Comparison of ENCODE assay signal across 8 cellular contexts in genomic region chr6:42045538-42046460, GRCh38. TPM values are rescaled to one million over a fixed set of nuclear protein-coding genes. Genes with fewer than 3 reads are reported as not detected.
DNase-seq lines count a peak whose midpoint lies in the region; ATAC-seq and TF ChIP-seq lines count a peak whose summit lies in the region.

No MANE protein-coding gene starts in this region.

- no peaks in the 10 kb centered on the region for H3K9me2 ChIP-seq in OCI-LY7 (ENCODE audit: insufficient read depth, low read length)

- POLR2A ChIA-PET in OCI-LY7 (lab: Charles Lee): interaction anchor here (0.6 to 2.1 kb wide), 9 partner anchors 30 to 245 kb away, joined by 3 to 8 read pairs (median 4); partner anchors contain the start of genes BYSL and MED20

- H3K36me3 Mint-ChIP-seq in HFFc6 (ENCODE audit: low read depth) (no peaks in the 10 kb centered on the region; the same call in 1 of the 2 replicates), nephron progenitor cell (ENCODE audit: low read depth) (no peaks in the 10 kb centered on the region)
- peaks cover 4% of the 10 kb centered on the region for H3K36me3 Mint-ChIP-seq in activated T-helper 2 cell treated with anti-CD3 and anti-CD28 coated beads, Interferon-gamma antibody, Interleukin-2, Interleukin-4, amounts not matched to agents 10 μg/mL and 5 μg/mL and 100 μg/mL, durations not matched to agents 14 hours and 24 hours and 36 hours (ENCODE audit: low read depth)

- H3K4me2 ChIP-seq in OCI-LY7 (ENCODE audit: low read length): peak overlapping the region; percentile 83

- no peak for ATAC-seq in GM21737 (IDR thresholded peaks at IDR 0.05; ENCODE audit: unreplicated experiment)

- CTCF ChIA-PET in OCI-LY7 (lab: Charles Lee; ENCODE audit: unreplicated experiment): interaction anchor here (2.2 kb wide), 1 partner anchor 125 kb away, joined by 8 read pairs; the partner anchor contains the start of genes BYSL and MED20

- H3K79me2 ChIP-seq in OCI-LY7 (ENCODE audit: insufficient read depth, low read depth, low read length): peaks cover 34% of the 10 kb centered on the region; the same call in 1 of the 2 replicates

- in situ Hi-C loops in ACHN (cut with HindIII; ENCODE audit: low pct_ligation_motif_present, low pct_unique_long_range_greater_than_20kb, low sequenced_read_pairs): no loop called here

- H3K4me1 Mint-ChIP-seq in HFFc6 (ENCODE audit: low read depth) (peaks cover 46% of the 10 kb centered on the region), nephron progenitor cell (peaks cover 51% of the 10 kb centered on the region)
- H3K4me1 Mint-ChIP-seq in activated T-helper 2 cell treated with anti-CD3 and anti-CD28 coated beads, Interferon-gamma antibody, Interleukin-2, Interleukin-4, amounts not matched to agents 10 μg/mL and 5 μg/mL and 100 μg/mL, durations not matched to agents 14 hours and 24 hours and 36 hours (ENCODE audit: low read depth): peaks cover 70% of the 10 kb centered on the region

- no peaks in the 10 kb centered on the region for H3K9me3 ChIP-seq in OCI-LY7 (ENCODE audit: low read length)
- H3K9me3 ChIP-seq in tibial artery: no peaks in the 10 kb centered on the region

- H3K27me3 ChIP-seq in tibial artery: no peaks in the 10 kb centered on the region

- BruUV-seq in OCI-LY7 (replicated peaks; lab: Mats Ljungman, UMichigan): no TSS peak

- no peak overlapping the region for H2AFZ ChIP-seq in OCI-LY7 (ENCODE audit: low read length)

- H4K20me1 ChIP-seq in OCI-LY7 (ENCODE audit: insufficient read depth, low read length): no peaks in the 10 kb centered on the region; the same call in 1 of the 2 replicates

- H3K36me3 ChIP-seq in OCI-LY7 (ENCODE audit: insufficient read depth, low read length) (peaks cover 8% of the 10 kb centered on the region; the same call in 1 of the 2 replicates), tibial artery (peaks cover 0 to 17% (median 0%) of the 10 kb centered on the region in 3 donors)

- intact Hi-C loops in OCI-LY7 (cut with micrococcal nuclease; ENCODE audit: unreplicated experiment): loop anchor here (2.0 to 10.0 kb wide), 3 partner anchors 311 to 501 kb away; partner anchors contain the start of genes FOXP4 and TFEB
- intact Hi-C loops in activated T-helper 2 cell treated with anti-CD3 and anti-CD28 coated beads, Interferon-gamma antibody, Interleukin-2, Interleukin-4, amounts not matched to agents 10 μg/mL and 5 μg/mL and 100 μg/mL, durations not matched to agents 14 hours and 24 hours and 36 hours (cut with micrococcal nuclease): no loop called here
- intact Hi-C loops in tibial artery (cut with DNase I; ENCODE audit: low total_unique reads): loop anchor here (2.0 kb wide), 1 partner anchor 105 kb away; the partner anchor contains the start of gene CCND3

- peaks cover 8% of the 10 kb centered on the region for H3K27me3 Mint-ChIP-seq in HFFc6 (ENCODE audit: insufficient read depth)
- no peaks in the 10 kb centered on the region for H3K27me3 Mint-ChIP-seq in activated T-helper 2 cell treated with anti-CD3 and anti-CD28 coated beads, Interferon-gamma antibody, Interleukin-2, Interleukin-4, amounts not matched to agents 10 μg/mL and 5 μg/mL and 100 μg/mL, durations not matched to agents 14 hours and 24 hours and 36 hours (ENCODE audit: low read depth)
- H3K27me3 Mint-ChIP-seq in nephron progenitor cell (ENCODE audit: low read depth, poor library complexity): peaks cover 31% of the 10 kb centered on the region

- peak overlapping the region; percentile 38; the same call in 1 of the 2 replicates for H3K27ac Mint-ChIP-seq in HFFc6
- H3K27ac Mint-ChIP-seq in activated T-helper 2 cell treated with anti-CD3 and anti-CD28 coated beads, Interferon-gamma antibody, Interleukin-2, Interleukin-4, amounts not matched to agents 10 μg/mL and 5 μg/mL and 100 μg/mL, durations not matched to agents 14 hours and 24 hours and 36 hours: peak overlapping the region; percentile 76
- no peak overlapping the region for H3K27ac Mint-ChIP-seq in nephron progenitor cell

- H3K4me3 ChIP-seq in OCI-LY7 (ENCODE audit: low read depth, low read length, poor library complexity, severe bottlenecking) (peak overlapping the region; percentile 82), fibroblast of the aortic adventitia (ENCODE audit: low read depth, low read length) (peak overlapping the region; percentile 44), tibial artery (peak overlapping the region; percentile 62 to 72)

- peak; percentile 46 for DNase-seq in ACHN
- DNase-seq in HFFc6: peak; percentile 27
- DNase-seq in OCI-LY7 (ENCODE audit: low spot score): peak; percentile 67
- peak; percentile 62 for DNase-seq in activated T-helper 2 cell treated with anti-CD3 and anti-CD28 coated beads, Interferon-gamma antibody, Interleukin-2, Interleukin-4, amounts not matched to agents 10 μg/mL and 5 μg/mL and 100 μg/mL, durations not matched to agents 14 hours and 24 hours and 36 hours (ENCODE audit: low spot score)
- peak; percentile 82 for DNase-seq in fibroblast of the aortic adventitia (ENCODE audit: low read depth)
- no peak for DNase-seq in nephron progenitor cell
- peak; percentile 94 to 97 for DNase-seq in tibial artery

- H3K9me3 Mint-ChIP-seq in HFFc6 (no peaks in the 10 kb centered on the region), nephron progenitor cell (no peaks in the 10 kb centered on the region)
- H3K9me3 Mint-ChIP-seq in activated T-helper 2 cell treated with anti-CD3 and anti-CD28 coated beads, Interferon-gamma antibody, Interleukin-2, Interleukin-4, amounts not matched to agents 10 μg/mL and 5 μg/mL and 100 μg/mL, durations not matched to agents 14 hours and 24 hours and 36 hours: no peaks in the 10 kb centered on the region

- TF ChIP-seq CTCF in HFFc6 (IDR thresholded peaks at IDR 0.05) (no peak), OCI-LY7 (conservative IDR thresholded peaks at IDR 0.05; ENCODE audit: low read length) (no peak), fibroblast of the aortic adventitia (IDR thresholded peaks at IDR 0.05; ENCODE audit: insufficient read depth, low read length) (no peak), nephron progenitor cell (IDR thresholded peaks at IDR 0.05) (no peak), tibial artery (IDR thresholded peaks at IDR 0.05) (no peak)

- H3K27ac ChIP-seq in OCI-LY7 (ENCODE audit: low read depth, low read length, poor library complexity, severe bottlenecking): peak overlapping the region; percentile 52
- peak overlapping the region; percentile 79 to 87 for H3K27ac ChIP-seq in tibial artery

- H3K4me1 ChIP-seq in OCI-LY7 (ENCODE audit: insufficient read depth, low read length, poor library complexity, severe bottlenecking) (peaks cover 77% of the 10 kb centered on the region), tibial artery (peaks cover 4 to 74% (median 54%) of the 10 kb centered on the region in 4 donors)

- peak overlapping the region; percentile 57 for H3K4me3 Mint-ChIP-seq in HFFc6
- peak overlapping the region; percentile 40 for H3K4me3 Mint-ChIP-seq in activated T-helper 2 cell treated with anti-CD3 and anti-CD28 coated beads, Interferon-gamma antibody, Interleukin-2, Interleukin-4, amounts not matched to agents 10 μg/mL and 5 μg/mL and 100 μg/mL, durations not matched to agents 14 hours and 24 hours and 36 hours (ENCODE audit: low read depth)
- peak overlapping the region; percentile 47 for H3K4me3 Mint-ChIP-seq in nephron progenitor cell

RNA-seq across cellular contexts. Expression of gene TAF8, which starts 4.5 kb away (rescaled TPM):
- total RNA-seq in HFFc6 (2021; fragmentation: NEBNext Ultra II Directional; extraction: Animal tissue kit (Norgen Biotek cat#: 25700)): 10 to 100 TPM; 14.9 to 19.0 (median 16.0) TPM
- 33.2 and 35.1 TPM in 2 replicates for total RNA-seq in OCI-LY7 (2014; rRNA removed; shearing (Covaris generic))
- total RNA-seq in OCI-LY7 (2022) (47.8 and 56.0 TPM in 2 replicates), fibroblast of the aortic adventitia (ENCODE audit: low replicate concordance) (10.5 and 11.9 TPM in 2 replicates)
- 38.8 and 41.9 TPM in 2 replicates for total RNA-seq in activated T-helper 2 cell treated with anti-CD3 and anti-CD28 coated beads, Interferon-gamma antibody, Interleukin-2, Interleukin-4, amounts not matched to agents 10 μg/mL and 5 μg/mL and 100 μg/mL, durations not matched to agents 14 hours and 24 hours and 36 hours
